In genomic region chr7:140689199-140690152, GRCh38 we compare ENCODE assay signal across 1 cellular context.
TF ChIP-seq lines count a peak whose summit lies in the region.

No MANE protein-coding gene starts in this region.

TF ChIP-seq in K562, 482 proteins besides CTCF, POLR2A, EP300 and RAD21 (continued from another document):
- TF ChIP-seq, protein P1, sequence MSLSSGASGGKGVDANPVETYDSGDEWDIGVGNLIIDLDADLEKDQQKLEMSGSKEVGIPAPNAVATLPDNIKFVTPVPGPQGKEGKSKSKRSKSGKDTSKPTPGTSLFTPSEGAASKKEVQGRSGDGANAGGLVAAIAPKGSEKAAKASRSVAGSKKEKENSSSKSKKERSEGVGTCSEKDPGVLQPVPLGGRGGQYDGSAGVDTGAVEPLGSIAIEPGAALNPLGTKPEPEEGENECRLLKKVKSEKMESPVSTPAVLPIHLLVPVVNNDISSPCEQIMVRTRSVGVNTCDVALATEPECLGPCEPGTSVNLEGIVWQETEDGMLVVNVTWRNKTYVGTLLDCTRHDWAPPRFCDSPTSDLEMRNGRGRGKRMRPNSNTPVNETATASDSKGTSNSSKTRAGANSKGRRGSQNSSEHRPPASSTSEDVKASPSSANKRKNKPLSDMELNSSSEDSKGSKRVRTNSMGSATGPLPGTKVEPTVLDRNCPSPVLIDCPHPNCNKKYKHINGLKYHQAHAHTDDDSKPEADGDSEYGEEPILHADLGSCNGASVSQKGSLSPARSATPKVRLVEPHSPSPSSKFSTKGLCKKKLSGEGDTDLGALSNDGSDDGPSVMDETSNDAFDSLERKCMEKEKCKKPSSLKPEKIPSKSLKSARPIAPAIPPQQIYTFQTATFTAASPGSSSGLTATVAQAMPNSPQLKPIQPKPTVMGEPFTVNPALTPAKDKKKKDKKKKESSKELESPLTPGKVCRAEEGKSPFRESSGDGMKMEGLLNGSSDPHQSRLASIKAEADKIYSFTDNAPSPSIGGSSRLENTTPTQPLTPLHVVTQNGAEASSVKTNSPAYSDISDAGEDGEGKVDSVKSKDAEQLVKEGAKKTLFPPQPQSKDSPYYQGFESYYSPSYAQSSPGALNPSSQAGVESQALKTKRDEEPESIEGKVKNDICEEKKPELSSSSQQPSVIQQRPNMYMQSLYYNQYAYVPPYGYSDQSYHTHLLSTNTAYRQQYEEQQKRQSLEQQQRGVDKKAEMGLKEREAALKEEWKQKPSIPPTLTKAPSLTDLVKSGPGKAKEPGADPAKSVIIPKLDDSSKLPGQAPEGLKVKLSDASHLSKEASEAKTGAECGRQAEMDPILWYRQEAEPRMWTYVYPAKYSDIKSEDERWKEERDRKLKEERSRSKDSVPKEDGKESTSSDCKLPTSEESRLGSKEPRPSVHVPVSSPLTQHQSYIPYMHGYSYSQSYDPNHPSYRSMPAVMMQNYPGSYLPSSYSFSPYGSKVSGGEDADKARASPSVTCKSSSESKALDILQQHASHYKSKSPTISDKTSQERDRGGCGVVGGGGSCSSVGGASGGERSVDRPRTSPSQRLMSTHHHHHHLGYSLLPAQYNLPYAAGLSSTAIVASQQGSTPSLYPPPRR (CRISPR knock-in tag; IDR thresholded peaks at IDR 0.05; ENCODE audit: borderline replicate concordance): no peak
- TF ChIP-seq ESRRA (IDR thresholded peaks at IDR 0.05; ENCODE audit: borderline replicate concordance, low read depth) (no peak), ZEB2 (IDR thresholded peaks at IDR 0.05) (no peak), LCOR (CRISPR knock-in tag; IDR thresholded peaks at IDR 0.05) (no peak), FOXK1 (CRISPR knock-in tag; IDR thresholded peaks at IDR 0.05; ENCODE audit: borderline replicate concordance) (no peak), ZNF785 (CRISPR knock-in tag; IDR thresholded peaks at IDR 0.05) (no peak), ZBTB8A (IDR thresholded peaks at IDR 0.05; ENCODE audit: partially characterized antibody) (no peak), ZNF3 (CRISPR knock-in tag; IDR thresholded peaks at IDR 0.05) (no peak), POLR2B (IDR thresholded peaks at IDR 0.05; ENCODE audit: low read depth, partially characterized antibody) (no peak), ZNF280B (CRISPR knock-in tag; IDR thresholded peaks at IDR 0.05) (no peak), ETV1 (tag; conservative IDR thresholded peaks at IDR 0.05; ENCODE audit: low read depth) (no peak), ZBTB7A (IDR thresholded peaks at IDR 0.05; ENCODE audit: borderline replicate concordance, control insufficient read depth, low read depth, low read length) (no peak)
- TF ChIP-seq, protein P2, sequence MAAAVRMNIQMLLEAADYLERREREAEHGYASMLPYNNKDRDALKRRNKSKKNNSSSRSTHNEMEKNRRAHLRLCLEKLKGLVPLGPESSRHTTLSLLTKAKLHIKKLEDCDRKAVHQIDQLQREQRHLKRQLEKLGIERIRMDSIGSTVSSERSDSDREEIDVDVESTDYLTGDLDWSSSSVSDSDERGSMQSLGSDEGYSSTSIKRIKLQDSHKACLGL (CRISPR knock-in tag; IDR thresholded peaks at IDR 0.05; ENCODE audit: borderline replicate concordance, poor library complexity, severe bottlenecking): no peak
